ENCODE assay signal across 14 cellular contexts in genomic region chr15:77781131-77782051, GRCh38.
DNase-seq lines count a peak whose midpoint lies in the region; TF ChIP-seq lines count a peak whose summit lies in the region.
"Had no signal": no experiment of that assay in that cellular context is flagged by ENCODE, and none has a peak within 500 bp of the region (broad histone marks: within the 10 kb centered on the region; RNA-seq: fewer than 3 reads in every experiment).

No MANE protein-coding gene starts in this region.

- peak; percentile 9 for DNase-seq in G401 (ENCODE audit: low spot score)
- DNase-seq in occipital lobe (lab: John Stamatoyannopoulos, UW): peak; percentile 45
- DNase-seq in activated naive CD4-positive, alpha-beta T cell treated with Interleukin-2 at 50 U/mL for 16 hours: no peak
- no peak for DNase-seq in COR-L47 (lab: John Stamatoyannopoulos, UW)
- no peak for DNase-seq in NCI-H128 (lab: John Stamatoyannopoulos, UW; ENCODE audit: unreplicated experiment)
- DNase-seq: ACHN; BE2C; C1 segment of cervical spinal cord; Caco-2; CD4-positive, CD25-positive, alpha-beta regulatory T cell; CD8-positive, alpha-beta memory T cell; GF-D8; IMR-90 had no signal

- H3K36me3 Mint-ChIP-seq in brain: peaks cover 58% of the 10 kb centered on the region
- H3K36me3 Mint-ChIP-seq: CD4-positive, CD25-positive, alpha-beta regulatory T cell; CD8-positive, alpha-beta memory T cell had no signal

- peak overlapping the region in 1 of 5 experiments; percentile 24 for H3K4me3 Mint-ChIP-seq in brain
- H3K4me3 Mint-ChIP-seq: CD4-positive, CD25-positive, alpha-beta regulatory T cell; CD8-positive, alpha-beta memory T cell had no signal

- H3K27ac Mint-ChIP-seq in brain: peak overlapping the region in 3 of 5 experiments; percentile 79 to 98 (median 89)
- H3K27ac Mint-ChIP-seq: CD4-positive, CD25-positive, alpha-beta regulatory T cell; CD8-positive, alpha-beta memory T cell had no signal

- TF ChIP-seq CTCF in brain (conservative IDR thresholded peaks at IDR 0.05): no peak

- peaks cover 6 to 36% (median 17%) of the 10 kb centered on the region in 5 experiments for H3K9me3 Mint-ChIP-seq in brain

- peaks cover 11% of the 10 kb centered on the region for H3K27me3 Mint-ChIP-seq in brain
- H3K27me3 Mint-ChIP-seq: CD4-positive, CD25-positive, alpha-beta regulatory T cell had no signal

- peaks cover 16% of the 10 kb centered on the region for H3K4me1 Mint-ChIP-seq in brain
- H3K4me1 Mint-ChIP-seq: CD4-positive, CD25-positive, alpha-beta regulatory T cell; CD8-positive, alpha-beta memory T cell had no signal

- in situ Hi-C loops in G401 (cut with HindIII; ENCODE audit: low sequenced_read_pairs): no loop called here

Comparison
In these comparisons a context has a peak if more than half of its experiments do, and no peak if none do; other contexts are left out.
1. DNase-seq: peak in G401 (single experiment) and occipital lobe (single experiment); none in activated naive CD4-positive, alpha-beta T cell treated with Interleukin-2 at 50 U/mL for 16 hours (single experiment), COR-L47 (single experiment) and NCI-H128 (single experiment).